18 cellular contexts compared by ENCODE assay signal in the genomic region with DNA sequence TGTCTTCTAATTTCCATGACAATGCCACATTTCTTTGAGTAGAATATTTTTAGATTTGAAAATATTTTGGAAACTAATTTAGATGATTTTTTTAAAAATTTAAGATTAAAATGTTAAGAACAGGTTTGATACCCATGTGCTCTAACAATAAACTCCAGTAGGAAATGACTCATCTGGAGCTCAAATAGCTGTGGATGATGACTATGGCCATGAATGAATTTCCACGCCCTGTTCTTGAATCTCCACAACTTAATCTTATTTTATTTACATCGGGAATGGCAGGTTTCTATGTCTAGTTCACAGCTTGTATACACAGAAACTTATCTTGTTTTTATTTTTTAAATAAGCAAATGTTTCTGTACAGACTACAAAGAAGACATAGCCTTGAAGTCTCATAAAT.
DNase-seq lines count a peak whose midpoint lies in the region; ATAC-seq and TF ChIP-seq lines count a peak whose summit lies in the region.
"Had no signal": no experiment of that assay in that cellular context is flagged by ENCODE, and none has a peak within 500 bp of the region (broad histone marks: within the 10 kb centered on the region; RNA-seq: fewer than 3 reads in every experiment).

No MANE protein-coding gene starts in this region.

- H4K20me1 ChIP-seq in IMR-90 (ENCODE audit: insufficient read depth, low read length) (no peaks in the 10 kb centered on the region), GM23338 (replicated peaks; ENCODE audit: insufficient read depth) (no peaks in the 10 kb centered on the region)

- H3K79me2 ChIP-seq in GM23338 (replicated peaks; ENCODE audit: insufficient read depth), result no peaks in the 10 kb centered on the region

- intact Hi-C loops in IMR-90 (cut with micrococcal nuclease), result no loop called here
- intact Hi-C loops in natural killer cell (cut with micrococcal nuclease), result no loop called here

- peak overlapping the region; percentile 91; the same call in 1 of the 2 replicates for H2BK20ac ChIP-seq in IMR-90 (ENCODE audit: low read depth, low read length)

- POLR2A ChIA-PET in IMR-90 (lab: Charles Lee; ENCODE audit: unreplicated experiment), result no interaction called here

- CTCF ChIA-PET in IMR-90 (lab: Yijun Ruan, JAX), result no interaction called here

- H2AK5ac ChIP-seq in IMR-90 (ENCODE audit: low read depth, low read length), result no peak overlapping the region

- no peak overlapping the region for H3K4me3 Mint-ChIP-seq in GM23338
- no peak overlapping the region for H3K4me3 Mint-ChIP-seq in natural killer cell

- H3K27me3 Mint-ChIP-seq in GM23338 (ENCODE audit: insufficient read depth, low read depth, poor library complexity) (no peaks in the 10 kb centered on the region), natural killer cell (ENCODE audit: low read depth in 2 of 2) (no peaks in the 10 kb centered on the region)

- H2AK9ac ChIP-seq in IMR-90 (replicated peaks; ENCODE audit: low read depth, low read length, poor library complexity), result no peak overlapping the region

- no peaks in the 10 kb centered on the region; the same call in 1 of the 2 replicates for H3K9me1 ChIP-seq in IMR-90 (ENCODE audit: insufficient read depth, low read length)

- H4K5ac ChIP-seq in IMR-90 (ENCODE audit: low read depth, low read length), result no peak overlapping the region

- H3K4me2 ChIP-seq in IMR-90 (ENCODE audit: low read depth, low read length), result no peak overlapping the region; the same call in 1 of the 2 replicates
- H3K4me2 ChIP-seq in GM23338, result no peak overlapping the region

- H3K23ac ChIP-seq in IMR-90 (ENCODE audit: low read depth, low read length), result no peak overlapping the region

- DNase-seq in Daoy (ENCODE audit: low read depth), result peak; percentile 56
- DNase-seq in IMR-90, result peak; percentile 87
- peak; percentile 14 to 78 for DNase-seq in cardiac fibroblast (ENCODE audit: low read depth in 2 of 2)
- DNase-seq in kidney epithelial cell (ENCODE audit: low read depth), result peak; percentile 14
- no peak for DNase-seq in middle frontal gyrus (ENCODE audit: extremely low spot score, low spot score)
- DNase-seq in GM23338 (ENCODE audit: low spot score), result no peak
- no peak for DNase-seq in natural killer cell
- no peak for DNase-seq in caudate nucleus (lab: John Stamatoyannopoulos, UW)
- DNase-seq: activated CD4-positive, alpha-beta T cell treated with anti-CD3 and anti-CD28 coated beads for 4 hours; dermis blood vessel endothelial cell; islet precursor cell; NCI-H774; posterior cingulate gyrus; RPMI8226; T-helper 2 cell had no signal

- H3F3A ChIP-seq in GM23338 (replicated peaks; ENCODE audit: low read depth), result no peaks in the 10 kb centered on the region

- no peak overlapping the region; a peak in 1 of 4 replicates for H4K8ac ChIP-seq in IMR-90 (ENCODE audit: low read depth in 2 of 2, low read length in 2 of 2)

- TF ChIP-seq POLR2A in IMR-90 (IDR thresholded peaks at IDR 0.05; ENCODE audit: low read depth, low read length), result no peak

- peak overlapping the region; percentile 92; the same call in 1 of the 2 replicates for H2BK120ac ChIP-seq in IMR-90 (ENCODE audit: low read depth, low read length)

- BruUV-seq in IMR-90 (replicated peaks; lab: Mats Ljungman, UMichigan), result no TSS peak

- no CpG with 5 or more reads among the region's 2 CpGs for WGBS in IMR-90 (ENCODE audit: extremely low coverage in 2 of 2, insufficient read length in 1 of 2), 2 experiments

- dilution Hi-C loops in IMR-90 (cut with HindIII; ENCODE audit: low sequenced_read_pairs, unreplicated experiment), result no loop called here

- H3K9me2 ChIP-seq in GM23338 (ENCODE audit: insufficient read depth), result peaks cover 5% of the 10 kb centered on the region; the same call in 1 of the 2 replicates

- no peak for TF ChIP-seq RAD21 in IMR-90 (IDR thresholded peaks at IDR 0.05; ENCODE audit: low read length)

- H3K9me3 Mint-ChIP-seq in GM23338 (no peaks in the 10 kb centered on the region; the same call in 2 of the 3 replicates), natural killer cell (peaks cover 2 to 13% of the 10 kb centered on the region in 2 donors)

- H3K4me1 ChIP-seq in IMR-90 (ENCODE audit: control insufficient read depth, insufficient read depth, low read length), result no peaks in the 10 kb centered on the region
- H3K4me1 ChIP-seq in GM23338 (ENCODE audit: insufficient read depth), result no peaks in the 10 kb centered on the region
- H3K4me1 ChIP-seq: gastroesophageal sphincter, suprapubic skin had no signal

- H3K9me3 ChIP-seq in IMR-90 (ENCODE audit: control insufficient read depth, insufficient read depth, low read length), result no peaks in the 10 kb centered on the region
- H3K9me3 ChIP-seq: gastroesophageal sphincter, suprapubic skin had no signal

- in situ Hi-C loops in IMR-90 (cut with MboI; ENCODE audit: low sequenced_read_pairs), result no loop called here

- TF ChIP-seq CTCF in IMR-90 (conservative IDR thresholded peaks at IDR 0.05; ENCODE audit: low read depth, low read length) (no peak), cardiac fibroblast (IDR thresholded peaks at IDR 0.05; ENCODE audit: low read depth, low read length) (no peak), kidney epithelial cell (IDR thresholded peaks at IDR 0.05; ENCODE audit: insufficient read depth, low read length, poor library complexity, severe bottlenecking) (no peak), GM23338 (conservative IDR thresholded peaks at IDR 0.05; ENCODE audit: low read depth in 2 of 2) (no peak), natural killer cell (IDR thresholded peaks at IDR 0.05) (no peak)

- no peaks in the 10 kb centered on the region for H3K79me1 ChIP-seq in IMR-90 (ENCODE audit: low read depth in 1 of 2, low read length in 2 of 2)

- peak overlapping the region; percentile 82 for H2BK5ac ChIP-seq in IMR-90 (ENCODE audit: low read depth, low read length, poor library complexity, severe bottlenecking)

- H2AFZ ChIP-seq in IMR-90 (replicated peaks; ENCODE audit: low read length, poor library complexity), result no peak overlapping the region
- no peak overlapping the region for H2AFZ ChIP-seq in GM23338

- H3K4me3 ChIP-seq in IMR-90 (ENCODE audit: insufficient read depth, low read depth, low read length) (no peak overlapping the region), cardiac fibroblast (replicated peaks in 1 of 2; ENCODE audit: low read depth in 2 of 2, low read length in 2 of 2) (no peak overlapping the region), kidney epithelial cell (ENCODE audit: low read depth, low read length) (no peak overlapping the region), GM23338 (no peak overlapping the region)
- H3K4me3 ChIP-seq: gastroesophageal sphincter, suprapubic skin had no signal

- H3K18ac ChIP-seq in IMR-90 (ENCODE audit: low read depth, low read length), result no peak overlapping the region

- H3K27ac Mint-ChIP-seq in GM23338 (no peak overlapping the region), natural killer cell (no peak overlapping the region)

- H3K14ac ChIP-seq in IMR-90 (replicated peaks; ENCODE audit: low read depth, low read length), result no peak overlapping the region

- no peak overlapping the region for H3K9ac ChIP-seq in IMR-90 (ENCODE audit: low read depth, low read length)

- no peak overlapping the region for H3K4ac ChIP-seq in IMR-90 (ENCODE audit: low read depth, low read length)

- ATAC-seq in IMR-90 (ENCODE audit: low read depth) (peak; percentile 88), GM23338 (no peak), natural killer cell (no peak)
- ATAC-seq: gastroesophageal sphincter had no signal

- no peak overlapping the region for H4K91ac ChIP-seq in IMR-90 (ENCODE audit: insufficient read depth, low read depth, low read length)

- H3K56ac ChIP-seq in IMR-90 (ENCODE audit: extremely low read depth, insufficient read depth, low read length), result no peak overlapping the region

- H3K4me1 Mint-ChIP-seq in GM23338 (peaks cover 2% of the 10 kb centered on the region; the same call in 1 of the 3 replicates), natural killer cell (no peaks in the 10 kb centered on the region)

- H2BK15ac ChIP-seq in IMR-90 (ENCODE audit: low read depth, low read length), result no peak overlapping the region

- H3K27ac ChIP-seq in IMR-90 (ENCODE audit: insufficient read depth, low read length) (peak overlapping the region; percentile 63; the same call in 1 of the 2 replicates), GM23338 (ENCODE audit: low read depth) (no peak overlapping the region), caudate nucleus (ENCODE audit: low read depth, low read length) (no peak overlapping the region)
- H3K27ac ChIP-seq: C4-2B, gastroesophageal sphincter, suprapubic skin had no signal

- H3K27me3 ChIP-seq in IMR-90 (ENCODE audit: control insufficient read depth, insufficient read depth, low read length), result no peaks in the 10 kb centered on the region
- H3K27me3 ChIP-seq in kidney epithelial cell (ENCODE audit: control insufficient read depth, insufficient read depth, low read length), result no peaks in the 10 kb centered on the region
- H3K27me3 ChIP-seq in GM23338 (ENCODE audit: insufficient read depth), result no peaks in the 10 kb centered on the region
- H3K27me3 ChIP-seq: gastroesophageal sphincter, suprapubic skin had no signal

- H3K36me3 Mint-ChIP-seq in GM23338 (ENCODE audit: low read depth) (no peaks in the 10 kb centered on the region; the same call in 2 of the 3 replicates), natural killer cell (no peaks in the 10 kb centered on the region)

- no peaks in the 10 kb centered on the region for H3K36me3 ChIP-seq in IMR-90 (ENCODE audit: control insufficient read depth, insufficient read depth, low read length)
- no peaks in the 10 kb centered on the region for H3K36me3 ChIP-seq in kidney epithelial cell (ENCODE audit: control insufficient read depth, insufficient read depth, low read length)
- no peaks in the 10 kb centered on the region for H3K36me3 ChIP-seq in GM23338 (ENCODE audit: insufficient read depth)
- H3K36me3 ChIP-seq: gastroesophageal sphincter, suprapubic skin had no signal

TF ChIP-seq in IMR-90, 13 proteins besides CTCF, POLR2A, EP300 and RAD21:
- TF ChIP-seq MXI1 (IDR thresholded peaks at IDR 0.05; ENCODE audit: borderline replicate concordance, low read depth, low read length), result no peak
- 0 out of 2 replicates have a peak, but pooled peaks have one; percentile 55 for TF ChIP-seq FOS (IDR thresholded peaks at IDR 0.05; ENCODE audit: low read depth, low read length)
- no peak for TF ChIP-seq CEBPB (IDR thresholded peaks at IDR 0.05; ENCODE audit: low read depth, low read length)

Comparison
In these comparisons a context has a peak if more than half of its experiments do, and no peak if none do; other contexts are left out.
1. DNase-seq: peak in Daoy (single experiment), IMR-90 (single experiment), cardiac fibroblast (2 of 2) and kidney epithelial cell (single experiment); none in middle frontal gyrus (single experiment), GM23338 (single experiment), natural killer cell (single experiment) and caudate nucleus (0 of 61).